ENCODE assay signal across 8 cellular contexts in the genomic region with DNA sequence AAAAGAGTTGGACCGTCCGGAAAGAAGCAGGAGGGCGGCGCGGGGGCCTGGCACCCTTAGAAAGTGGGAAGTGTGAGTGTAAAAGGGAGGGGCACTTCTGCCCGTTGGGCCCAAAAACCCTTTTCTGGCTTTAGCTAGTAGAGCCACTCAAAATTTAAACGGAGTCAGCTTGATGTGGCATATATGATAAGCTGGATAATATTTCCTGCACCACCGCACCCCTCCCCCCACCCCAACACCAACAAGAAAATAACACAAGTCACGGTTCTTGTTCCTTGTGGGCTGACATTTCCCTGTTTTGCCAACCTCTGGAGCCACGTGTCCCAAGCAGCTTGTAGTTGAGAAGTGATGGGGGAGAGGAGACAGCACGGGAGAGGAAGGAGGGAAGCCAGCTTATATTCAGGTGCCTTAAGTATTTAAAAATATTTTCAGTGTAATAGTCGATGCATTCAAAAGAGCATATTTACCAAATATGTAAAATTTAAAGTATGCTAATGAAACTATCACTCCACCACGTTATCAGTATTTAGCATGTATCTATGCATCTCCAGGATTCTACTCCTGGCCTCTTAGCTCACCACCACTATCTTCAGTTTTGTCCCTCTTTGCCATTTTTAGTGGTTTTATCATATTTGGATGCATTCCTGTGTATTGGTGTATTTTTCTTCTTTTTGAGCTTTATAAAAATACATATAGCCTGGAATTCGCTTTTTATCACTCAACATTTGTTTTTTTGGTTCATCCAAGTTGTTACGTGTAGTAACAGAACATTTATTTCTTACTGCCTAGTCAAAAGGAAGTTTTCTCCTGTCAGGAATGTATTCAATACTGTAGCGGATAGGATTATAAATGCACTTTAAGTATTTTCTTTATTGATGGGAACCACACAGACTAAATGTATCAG. TPM values are rescaled to one million over a fixed set of nuclear protein-coding genes. Genes with fewer than 3 reads are reported as not detected.
DNase-seq lines count a peak whose midpoint lies in the region; ATAC-seq and TF ChIP-seq lines count a peak whose summit lies in the region.

No MANE protein-coding gene starts in this region.

- peak overlapping the region; percentile 95 for H3K4me3 ChIP-seq in AG04449 (ENCODE audit: low read depth, low read length)
- H3K4me3 ChIP-seq in GM12875 (ENCODE audit: low read depth, low read length): peak overlapping the region; percentile 99

- H3K27ac Mint-ChIP-seq in activated T-helper 1 cell treated with anti-CD3 and anti-CD28 coated beads, Interleukin-12 subunit alpha, Interleukin-12 subunit beta, Interleukin-2, Interleukin-4 antibody, amounts not matched to agents 30 ng/mL and 10 ng/mL and 1 ng/mL, durations not matched to agents 14 hours and 24 hours and 36 hours: peak overlapping the region; percentile 99

- H3K9me3 Mint-ChIP-seq in activated T-helper 1 cell treated with anti-CD3 and anti-CD28 coated beads, Interleukin-12 subunit alpha, Interleukin-12 subunit beta, Interleukin-2, Interleukin-4 antibody, amounts not matched to agents 30 ng/mL and 10 ng/mL and 1 ng/mL, durations not matched to agents 14 hours and 24 hours and 36 hours: no peaks in the 10 kb centered on the region

- peak overlapping the region; percentile 99 for H3K4me3 Mint-ChIP-seq in activated T-helper 1 cell treated with anti-CD3 and anti-CD28 coated beads, Interleukin-12 subunit alpha, Interleukin-12 subunit beta, Interleukin-2, Interleukin-4 antibody, amounts not matched to agents 30 ng/mL and 10 ng/mL and 1 ng/mL, durations not matched to agents 14 hours and 24 hours and 36 hours

- intact Hi-C loops in activated T-helper 1 cell treated with anti-CD3 and anti-CD28 coated beads, Interleukin-12 subunit alpha, Interleukin-12 subunit beta, Interleukin-2, Interleukin-4 antibody, amounts not matched to agents 30 ng/mL and 10 ng/mL and 1 ng/mL, durations not matched to agents 14 hours and 24 hours and 36 hours (cut with micrococcal nuclease): loop anchor here (1.0 to 2.0 kb wide), 4 partner anchors 45 to 132 kb away; a partner anchor contains a TSS
- intact Hi-C loops in head of caudate nucleus (cut with DNase I): no loop called here

- peaks cover 47% of the 10 kb centered on the region for H3K4me1 Mint-ChIP-seq in activated T-helper 1 cell treated with anti-CD3 and anti-CD28 coated beads, Interleukin-12 subunit alpha, Interleukin-12 subunit beta, Interleukin-2, Interleukin-4 antibody, amounts not matched to agents 30 ng/mL and 10 ng/mL and 1 ng/mL, durations not matched to agents 14 hours and 24 hours and 36 hours (ENCODE audit: low read depth)

- H3K36me3 Mint-ChIP-seq in activated T-helper 1 cell treated with anti-CD3 and anti-CD28 coated beads, Interleukin-12 subunit alpha, Interleukin-12 subunit beta, Interleukin-2, Interleukin-4 antibody, amounts not matched to agents 30 ng/mL and 10 ng/mL and 1 ng/mL, durations not matched to agents 14 hours and 24 hours and 36 hours (ENCODE audit: low read depth): peaks cover 9% of the 10 kb centered on the region

- CTCF ChIA-PET in AG04449 (lab: Yijun Ruan, JAX): interaction anchor here (1.1 to 2.7 kb wide), 5 partner anchors 10 to 133 kb away, joined by 3 to 13 read pairs (median 8); no protein-coding TSS in a partner anchor

- DNase-seq in AG04449 (ENCODE audit: low read depth, low spot score) (peak; percentile 14), NCI-H2227 (lab: John Stamatoyannopoulos, UW; ENCODE audit: unreplicated experiment) (peak; percentile 69), head of caudate nucleus (peak in 41 of 42 donors; percentile 20 to 77 (median 59)), omental fat pad (ENCODE audit: low spot score) (no peak), activated gamma-delta T cell (lab: John Stamatoyannopoulos, UW) (no peak)
- no peak for DNase-seq in activated T-helper 1 cell treated with anti-CD3 and anti-CD28 coated beads, Interleukin-12 subunit alpha, Interleukin-12 subunit beta, Interleukin-2, Interleukin-4 antibody, amounts not matched to agents 30 ng/mL and 10 ng/mL and 1 ng/mL, durations not matched to agents 14 hours and 24 hours and 36 hours (ENCODE audit: low spot score)

- POLR2A ChIA-PET in AG04449 (lab: Yijun Ruan, JAX): interaction anchor here (0.6 to 3.0 kb wide), 6 partner anchors 25 to 153 kb away, joined by 3 to 12 read pairs (median 4); a partner anchor contains a TSS

- TF ChIP-seq CTCF in AG04449 (IDR thresholded peaks at IDR 0.05; ENCODE audit: insufficient read depth, low read length, missing control alignments): no peak
- TF ChIP-seq CTCF in GM12875 (IDR thresholded peaks at IDR 0.05; ENCODE audit: borderline replicate concordance, insufficient read depth, low read depth, low read length): no peak
- TF ChIP-seq CTCF in omental fat pad (IDR thresholded peaks at IDR 0.05): no peak

- H3K27me3 Mint-ChIP-seq in activated T-helper 1 cell treated with anti-CD3 and anti-CD28 coated beads, Interleukin-12 subunit alpha, Interleukin-12 subunit beta, Interleukin-2, Interleukin-4 antibody, amounts not matched to agents 30 ng/mL and 10 ng/mL and 1 ng/mL, durations not matched to agents 14 hours and 24 hours and 36 hours (ENCODE audit: insufficient read depth): peaks cover 3% of the 10 kb centered on the region

- ATAC-seq in HG02938 (IDR thresholded peaks at IDR 0.05; ENCODE audit: unreplicated experiment) (peak; percentile 5), omental fat pad (ENCODE audit: low FRiP score) (peak; percentile 18)

RNA-seq across cellular contexts. Expression of a gene that starts 0.8 kb away (rescaled TPM):
- 13.8 and 14.4 TPM in 2 replicates for total RNA-seq in activated T-helper 1 cell treated with anti-CD3 and anti-CD28 coated beads, Interleukin-12 subunit alpha, Interleukin-12 subunit beta, Interleukin-2, Interleukin-4 antibody, amounts not matched to agents 30 ng/mL and 10 ng/mL and 1 ng/mL, durations not matched to agents 14 hours and 24 hours and 36 hours
- total RNA-seq in omental fat pad: 10 to 100 TPM; 15.1 to 30.4 (median 18.5) TPM

RNA-seq across cellular contexts. Expression of a gene that starts 49.9 kb away (rescaled TPM):
- total RNA-seq in activated T-helper 1 cell treated with anti-CD3 and anti-CD28 coated beads, Interleukin-12 subunit alpha, Interleukin-12 subunit beta, Interleukin-2, Interleukin-4 antibody, amounts not matched to agents 30 ng/mL and 10 ng/mL and 1 ng/mL, durations not matched to agents 14 hours and 24 hours and 36 hours: 11.5 and 12.5 TPM in 2 replicates
- total RNA-seq in omental fat pad: 1 to 10 TPM in 1 of 4 donors, under 1 TPM in 3; 0.16 to 1.1 (median 0.23) TPM

Comparison
In these comparisons a context has a peak if more than half of its experiments do, and no peak if none do; other contexts are left out.
1. DNase-seq: peak in AG04449 (single experiment), NCI-H2227 (single experiment) and head of caudate nucleus (41 of 42); none in activated T-helper 1 cell treated with anti-CD3 and anti-CD28 coated beads, Interleukin-12 subunit alpha, Interleukin-12 subunit beta, Interleukin-2, Interleukin-4 antibody, amounts not matched to agents 30 ng/mL and 10 ng/mL and 1 ng/mL, durations not matched to agents 14 hours and 24 hours and 36 hours (single experiment), omental fat pad (single experiment) and activated gamma-delta T cell (single experiment).